Comparison of ENCODE assay signal across 21 cellular contexts in genomic region chr15:36595625-36596024, GRCh38. TPM values are rescaled to one million over a fixed set of nuclear protein-coding genes. Genes with fewer than 3 reads are reported as not detected.
DNase-seq lines count a peak whose midpoint lies in the region; ATAC-seq and TF ChIP-seq lines count a peak whose summit lies in the region.
"Had no signal": no experiment of that assay in that cellular context is flagged by ENCODE, and none has a peak within 500 bp of the region (broad histone marks: within the 10 kb centered on the region; RNA-seq: fewer than 3 reads in every experiment).

No MANE protein-coding gene starts in this region.

- TF ChIP-seq POLR2A in breast epithelium (IDR thresholded peaks at IDR 0.05) = no peak

- H3K4me1 Mint-ChIP-seq in activated CD4-positive, alpha-beta T cell treated with anti-CD3 and anti-CD28 coated beads, Interleukin-2, amount 10 ng/mL, durations not matched to agents 24 days and 14 days = peaks cover 3% of the 10 kb centered on the region
- peaks cover 14% of the 10 kb centered on the region for H3K4me1 Mint-ChIP-seq in activated CD4-positive, alpha-beta T cell treated with anti-CD3 and anti-CD28 coated beads for 36 hours
- peaks cover 49% of the 10 kb centered on the region for H3K4me1 Mint-ChIP-seq in brain

- H3K36me3 ChIP-seq in mesodermal cell (ENCODE audit: control insufficient read depth, insufficient read depth, low read length) (no peaks in the 10 kb centered on the region), breast epithelium (no peaks in the 10 kb centered on the region)
- H3K36me3 ChIP-seq: BE2C, SJSA1 had no signal

- no peak overlapping the region for H3K4me3 ChIP-seq in mesodermal cell (ENCODE audit: extremely low read depth, insufficient read depth, low read length, poor library complexity, severe bottlenecking)
- no peak overlapping the region for H3K4me3 ChIP-seq in breast epithelium
- H3K4me3 ChIP-seq: GM23248, SJSA1 had no signal

- H3K27me3 ChIP-seq in breast epithelium = no peaks in the 10 kb centered on the region
- H3K27me3 ChIP-seq: BE2C, SJSA1 had no signal

- H3K9me3 Mint-ChIP-seq in activated CD4-positive, alpha-beta T cell treated with anti-CD3 and anti-CD28 coated beads, Interleukin-2, amount 10 ng/mL, durations not matched to agents 24 days and 14 days = no peaks in the 10 kb centered on the region
- no peaks in the 10 kb centered on the region for H3K9me3 Mint-ChIP-seq in activated CD4-positive, alpha-beta T cell treated with anti-CD3 and anti-CD28 coated beads for 36 hours (ENCODE audit: low read depth)
- H3K9me3 Mint-ChIP-seq in brain = peaks cover 0 to 3% (median 0%) of the 10 kb centered on the region in 5 experiments

- H3K4me1 ChIP-seq in mesodermal cell (ENCODE audit: control insufficient read depth, insufficient read depth, low read length, poor library complexity, severe bottlenecking) = peaks cover 4% of the 10 kb centered on the region
- H3K4me1 ChIP-seq in breast epithelium = no peaks in the 10 kb centered on the region

- H3K27ac ChIP-seq in mesodermal cell (ENCODE audit: low read depth, low read length, severe bottlenecking) (peak overlapping the region; percentile 3), breast epithelium (no peak overlapping the region)
- H3K27ac ChIP-seq: 22Rv1, GM23248, KMS-11, RWPE1, SJSA1 had no signal

- no peak overlapping the region for H3K27ac Mint-ChIP-seq in activated CD4-positive, alpha-beta T cell treated with anti-CD3 and anti-CD28 coated beads, Interleukin-2, amount 10 ng/mL, durations not matched to agents 24 days and 14 days
- H3K27ac Mint-ChIP-seq in activated CD4-positive, alpha-beta T cell treated with anti-CD3 and anti-CD28 coated beads for 36 hours = no peak overlapping the region
- peak overlapping the region in 3 of 5 experiments; percentile 36 to 81 (median 59) for H3K27ac Mint-ChIP-seq in brain
- H3K27ac Mint-ChIP-seq: CD4-positive, alpha-beta memory T cell had no signal

- POLR2A ChIA-PET in activated CD4-positive, alpha-beta T cell treated with anti-CD3 and anti-CD28 coated beads for 36 hours (lab: Charles Lee) = no interaction called here

- H3K9me3 ChIP-seq in mesodermal cell (ENCODE audit: control insufficient read depth, low read length) (no peaks in the 10 kb centered on the region), breast epithelium (no peaks in the 10 kb centered on the region)
- H3K9me3 ChIP-seq: BE2C, SJSA1 had no signal

- intact Hi-C loops in activated CD4-positive, alpha-beta T cell treated with anti-CD3 and anti-CD28 coated beads, Interleukin-2, amount 10 ng/mL, durations not matched to agents 24 days and 14 days (cut with micrococcal nuclease) = no loop called here
- intact Hi-C loops in activated CD4-positive, alpha-beta T cell treated with anti-CD3 and anti-CD28 coated beads for 36 hours (cut with DNase I, micrococcal nuclease) = no loop called here
- intact Hi-C loops in breast epithelium (cut with DNase I; ENCODE audit: low total_unique reads) = no loop called here

- TF ChIP-seq CTCF in brain (conservative IDR thresholded peaks at IDR 0.05) (no peak), breast epithelium (IDR thresholded peaks at IDR 0.05) (no peak)

- DNase-seq in activated CD4-positive, alpha-beta T cell treated with anti-CD3 and anti-CD28 coated beads, Interleukin-2, amount 10 ng/mL, durations not matched to agents 24 days and 14 days = peak; percentile 21
- DNase-seq in activated CD4-positive, alpha-beta T cell treated with anti-CD3 and anti-CD28 coated beads for 36 hours = no peak
- DNase-seq in NCI-H146 (lab: John Stamatoyannopoulos, UW) (peak; percentile 63), DMS114 treated with DMSO at 0.1 percent for 48 hours (lab: John Stamatoyannopoulos, UW; ENCODE audit: unreplicated experiment) (no peak), breast epithelium (ENCODE audit: low spot score in 2 of 2) (no peak)
- DNase-seq in activated naive CD4-positive, alpha-beta T cell (lab: John Stamatoyannopoulos, UW) = no peak
- DNase-seq: BE2C; Calu3; CD4-positive, alpha-beta memory T cell; DMS79 treated with DMSO at 0.1 percent for 48 hours; GM23248; NCI-H187 treated with DMSO at 0.1 percent for 48 hours; NCI-H82; PC-3 had no signal

- no peaks in the 10 kb centered on the region for H3K27me3 Mint-ChIP-seq in activated CD4-positive, alpha-beta T cell treated with anti-CD3 and anti-CD28 coated beads, Interleukin-2, amount 10 ng/mL, durations not matched to agents 24 days and 14 days
- H3K27me3 Mint-ChIP-seq in activated CD4-positive, alpha-beta T cell treated with anti-CD3 and anti-CD28 coated beads for 36 hours = no peaks in the 10 kb centered on the region
- H3K27me3 Mint-ChIP-seq in brain = no peaks in the 10 kb centered on the region
- H3K27me3 Mint-ChIP-seq: CD4-positive, alpha-beta memory T cell had no signal

- no peaks in the 10 kb centered on the region for H3K36me3 Mint-ChIP-seq in activated CD4-positive, alpha-beta T cell treated with anti-CD3 and anti-CD28 coated beads, Interleukin-2, amount 10 ng/mL, durations not matched to agents 24 days and 14 days (ENCODE audit: low read depth)
- peaks cover 2% of the 10 kb centered on the region for H3K36me3 Mint-ChIP-seq in activated CD4-positive, alpha-beta T cell treated with anti-CD3 and anti-CD28 coated beads for 36 hours (ENCODE audit: low read depth)
- peaks cover 4% of the 10 kb centered on the region for H3K36me3 Mint-ChIP-seq in brain
- H3K36me3 Mint-ChIP-seq: CD4-positive, alpha-beta memory T cell had no signal

- no peak for ATAC-seq in activated CD4-positive, alpha-beta T cell treated with anti-CD3 and anti-CD28 coated beads for 36 hours
- ATAC-seq: HepG2, PC-3 had no signal

- 63 to 81% methylated on average over 6 of the region's 9 CpGs for WGBS in mesodermal cell (ENCODE audit: insufficient coverage in 2 of 2), 2 experiments

- no peak overlapping the region for H3K4me3 Mint-ChIP-seq in activated CD4-positive, alpha-beta T cell treated with anti-CD3 and anti-CD28 coated beads, Interleukin-2, amount 10 ng/mL, durations not matched to agents 24 days and 14 days
- no peak overlapping the region for H3K4me3 Mint-ChIP-seq in activated CD4-positive, alpha-beta T cell treated with anti-CD3 and anti-CD28 coated beads for 36 hours
- peak overlapping the region in 3 of 5 experiments; percentile 30 to 44 (median 39) for H3K4me3 Mint-ChIP-seq in brain
- H3K4me3 Mint-ChIP-seq: CD4-positive, alpha-beta memory T cell had no signal

- CTCF ChIA-PET in activated CD4-positive, alpha-beta T cell treated with anti-CD3 and anti-CD28 coated beads for 36 hours (lab: Charles Lee) = no interaction called here

RNA-seq across cellular contexts. Expression of gene CDIN1, which starts 16.2 kb away (rescaled TPM):
- total RNA-seq in activated CD4-positive, alpha-beta T cell treated with anti-CD3 and anti-CD28 coated beads, Interleukin-2, amount 10 ng/mL, durations not matched to agents 24 days and 14 days = 12.7 and 14.9 TPM in 2 replicates
- 10 to 100 TPM; 13.2 to 16.4 TPM for total RNA-seq in activated CD4-positive, alpha-beta T cell treated with anti-CD3 and anti-CD28 coated beads for 36 hours
- polyA plus RNA-seq in brain (ENCODE audit: insufficient read depth, low read depth, low replicate concordance) = 8.0 TPM
- polyA plus RNA-seq in mesodermal cell (2013, experiment 1 of 2) = 13.5 TPM
- 13.4 TPM for polyA plus RNA-seq in mesodermal cell (2013, experiment 2 of 2)
- total RNA-seq in breast epithelium = 10 to 100 TPM; 10.2 to 12.3 (median 10.6) TPM

Comparison
In these comparisons a context has a peak if more than half of its experiments do, and no peak if none do; other contexts are left out.
1. DNase-seq: peak in activated CD4-positive, alpha-beta T cell treated with anti-CD3 and anti-CD28 coated beads, Interleukin-2, amount 10 ng/mL, durations not matched to agents 24 days and 14 days (single experiment) and NCI-H146 (single experiment); none in activated CD4-positive, alpha-beta T cell treated with anti-CD3 and anti-CD28 coated beads for 36 hours (single experiment), activated naive CD4-positive, alpha-beta T cell (0 of 4), DMS114 treated with DMSO at 0.1 percent for 48 hours (single experiment) and breast epithelium (0 of 2).
2. H3K27ac Mint-ChIP-seq: peak in brain (3 of 5); none in activated CD4-positive, alpha-beta T cell treated with anti-CD3 and anti-CD28 coated beads, Interleukin-2, amount 10 ng/mL, durations not matched to agents 24 days and 14 days (single experiment) and activated CD4-positive, alpha-beta T cell treated with anti-CD3 and anti-CD28 coated beads for 36 hours (single experiment).
3. H3K4me3 Mint-ChIP-seq: peak in brain (3 of 5); none in activated CD4-positive, alpha-beta T cell treated with anti-CD3 and anti-CD28 coated beads, Interleukin-2, amount 10 ng/mL, durations not matched to agents 24 days and 14 days (single experiment) and activated CD4-positive, alpha-beta T cell treated with anti-CD3 and anti-CD28 coated beads for 36 hours (single experiment).